ENCODE assay signal across 1 cellular context in the genomic region with DNA sequence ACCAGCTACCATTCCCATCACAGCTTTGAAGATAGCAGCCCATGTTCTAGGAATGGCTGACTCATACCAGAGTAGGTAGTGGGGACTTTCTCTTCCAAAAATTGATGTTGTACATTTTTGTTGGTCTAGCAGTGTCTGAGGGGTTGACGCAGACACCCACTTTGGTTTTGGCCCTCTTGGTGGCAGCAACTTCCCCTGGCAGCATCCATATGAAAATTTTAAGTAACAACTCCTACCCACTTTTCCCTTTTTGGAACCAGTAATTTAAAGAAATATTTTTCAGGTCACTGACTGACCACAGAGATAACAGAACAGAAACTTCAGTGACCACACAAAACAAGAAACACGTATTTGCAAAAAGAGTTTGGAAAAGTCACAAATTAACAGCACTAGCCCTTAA.
TF ChIP-seq lines count a peak whose summit lies in the region.

No MANE protein-coding gene starts in this region.

TF ChIP-seq in GM12878, 131 proteins besides CTCF, POLR2A, EP300 and RAD21 (continued from another document):
- TF ChIP-seq, protein P1, sequence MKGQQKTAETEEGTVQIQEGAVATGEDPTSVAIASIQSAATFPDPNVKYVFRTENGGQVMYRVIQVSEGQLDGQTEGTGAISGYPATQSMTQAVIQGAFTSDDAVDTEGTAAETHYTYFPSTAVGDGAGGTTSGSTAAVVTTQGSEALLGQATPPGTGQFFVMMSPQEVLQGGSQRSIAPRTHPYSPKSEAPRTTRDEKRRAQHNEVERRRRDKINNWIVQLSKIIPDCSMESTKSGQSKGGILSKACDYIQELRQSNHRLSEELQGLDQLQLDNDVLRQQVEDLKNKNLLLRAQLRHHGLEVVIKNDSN (IDR thresholded peaks at IDR 0.05; ENCODE audit: borderline replicate concordance, extremely low read length, insufficient read depth, low read depth, low read length), result no peak
- no peak; the same call in 1 of the 2 replicates for TF ChIP-seq JUNB (IDR thresholded peaks at IDR 0.05)
- TF ChIP-seq SMAD1 (IDR thresholded peaks at IDR 0.05; ENCODE audit: low read depth, partially characterized antibody), result no peak
- TF ChIP-seq HCFC1 (IDR thresholded peaks at IDR 0.05; ENCODE audit: low read length), result no peak
- TF ChIP-seq, protein P2, sequence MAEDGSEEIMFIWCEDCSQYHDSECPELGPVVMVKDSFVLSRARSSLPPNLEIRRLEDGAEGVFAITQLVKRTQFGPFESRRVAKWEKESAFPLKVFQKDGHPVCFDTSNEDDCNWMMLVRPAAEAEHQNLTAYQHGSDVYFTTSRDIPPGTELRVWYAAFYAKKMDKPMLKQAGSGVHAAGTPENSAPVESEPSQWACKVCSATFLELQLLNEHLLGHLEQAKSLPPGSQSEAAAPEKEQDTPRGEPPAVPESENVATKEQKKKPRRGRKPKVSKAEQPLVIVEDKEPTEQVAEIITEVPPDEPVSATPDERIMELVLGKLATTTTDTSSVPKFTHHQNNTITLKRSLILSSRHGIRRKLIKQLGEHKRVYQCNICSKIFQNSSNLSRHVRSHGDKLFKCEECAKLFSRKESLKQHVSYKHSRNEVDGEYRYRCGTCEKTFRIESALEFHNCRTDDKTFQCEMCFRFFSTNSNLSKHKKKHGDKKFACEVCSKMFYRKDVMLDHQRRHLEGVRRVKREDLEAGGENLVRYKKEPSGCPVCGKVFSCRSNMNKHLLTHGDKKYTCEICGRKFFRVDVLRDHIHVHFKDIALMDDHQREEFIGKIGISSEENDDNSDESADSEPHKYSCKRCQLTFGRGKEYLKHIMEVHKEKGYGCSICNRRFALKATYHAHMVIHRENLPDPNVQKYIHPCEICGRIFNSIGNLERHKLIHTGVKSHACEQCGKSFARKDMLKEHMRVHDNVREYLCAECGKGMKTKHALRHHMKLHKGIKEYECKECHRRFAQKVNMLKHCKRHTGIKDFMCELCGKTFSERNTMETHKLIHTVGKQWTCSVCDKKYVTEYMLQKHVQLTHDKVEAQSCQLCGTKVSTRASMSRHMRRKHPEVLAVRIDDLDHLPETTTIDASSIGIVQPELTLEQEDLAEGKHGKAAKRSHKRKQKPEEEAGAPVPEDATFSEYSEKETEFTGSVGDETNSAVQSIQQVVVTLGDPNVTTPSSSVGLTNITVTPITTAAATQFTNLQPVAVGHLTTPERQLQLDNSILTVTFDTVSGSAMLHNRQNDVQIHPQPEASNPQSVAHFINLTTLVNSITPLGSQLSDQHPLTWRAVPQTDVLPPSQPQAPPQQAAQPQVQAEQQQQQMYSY (CRISPR knock-in tag; IDR thresholded peaks at IDR 0.05), result no peak
